In the genomic region with DNA sequence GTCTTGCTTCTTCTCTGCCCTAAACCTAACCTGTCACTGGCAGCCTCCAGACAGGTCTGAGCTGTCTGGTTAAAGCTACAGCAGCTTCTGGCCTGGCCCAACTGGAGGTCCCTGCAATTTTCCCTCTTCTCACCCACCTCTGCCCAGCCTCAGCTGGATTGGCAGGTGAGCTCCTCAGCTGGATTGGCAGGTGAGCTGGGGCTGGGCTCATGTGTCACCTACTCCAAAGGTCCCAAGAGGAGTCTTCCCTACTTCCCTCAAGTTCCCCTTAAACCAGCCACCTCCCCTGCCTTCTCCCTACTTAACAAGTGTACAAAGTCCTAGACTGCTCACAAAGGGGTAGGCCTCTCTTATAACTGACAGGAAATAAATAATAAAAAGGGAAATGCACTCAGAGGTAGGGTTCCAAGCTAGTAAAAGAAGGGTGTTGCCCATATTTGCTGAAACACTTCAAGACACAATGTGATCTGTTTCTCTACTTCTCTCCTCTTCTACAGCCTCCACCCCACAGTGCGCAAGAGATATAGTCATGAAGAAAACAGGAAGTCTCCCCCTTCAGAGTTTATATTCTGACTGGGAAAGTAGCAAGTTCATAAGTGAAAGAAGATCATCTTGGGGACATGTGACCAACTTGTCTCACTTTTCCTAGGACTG, we compare ENCODE assay signal across 1 cellular context.
TF ChIP-seq lines count a peak whose summit lies in the region.

A gene with protein sequence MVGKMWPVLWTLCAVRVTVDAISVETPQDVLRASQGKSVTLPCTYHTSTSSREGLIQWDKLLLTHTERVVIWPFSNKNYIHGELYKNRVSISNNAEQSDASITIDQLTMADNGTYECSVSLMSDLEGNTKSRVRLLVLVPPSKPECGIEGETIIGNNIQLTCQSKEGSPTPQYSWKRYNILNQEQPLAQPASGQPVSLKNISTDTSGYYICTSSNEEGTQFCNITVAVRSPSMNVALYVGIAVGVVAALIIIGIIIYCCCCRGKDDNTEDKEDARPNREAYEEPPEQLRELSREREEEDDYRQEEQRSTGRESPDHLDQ (minus strand): TSS at position 89 of the 654 bp plus-strand sequence. CDS start 90 bp downstream, outside the sequence.

TF ChIP-seq in HepG2, 621 proteins besides CTCF, POLR2A, EP300 and RAD21 (continued from another document):
- TF ChIP-seq ERF (CRISPR knock-in tag; IDR thresholded peaks at IDR 0.05) = no peak
- TF ChIP-seq, protein P1, sequence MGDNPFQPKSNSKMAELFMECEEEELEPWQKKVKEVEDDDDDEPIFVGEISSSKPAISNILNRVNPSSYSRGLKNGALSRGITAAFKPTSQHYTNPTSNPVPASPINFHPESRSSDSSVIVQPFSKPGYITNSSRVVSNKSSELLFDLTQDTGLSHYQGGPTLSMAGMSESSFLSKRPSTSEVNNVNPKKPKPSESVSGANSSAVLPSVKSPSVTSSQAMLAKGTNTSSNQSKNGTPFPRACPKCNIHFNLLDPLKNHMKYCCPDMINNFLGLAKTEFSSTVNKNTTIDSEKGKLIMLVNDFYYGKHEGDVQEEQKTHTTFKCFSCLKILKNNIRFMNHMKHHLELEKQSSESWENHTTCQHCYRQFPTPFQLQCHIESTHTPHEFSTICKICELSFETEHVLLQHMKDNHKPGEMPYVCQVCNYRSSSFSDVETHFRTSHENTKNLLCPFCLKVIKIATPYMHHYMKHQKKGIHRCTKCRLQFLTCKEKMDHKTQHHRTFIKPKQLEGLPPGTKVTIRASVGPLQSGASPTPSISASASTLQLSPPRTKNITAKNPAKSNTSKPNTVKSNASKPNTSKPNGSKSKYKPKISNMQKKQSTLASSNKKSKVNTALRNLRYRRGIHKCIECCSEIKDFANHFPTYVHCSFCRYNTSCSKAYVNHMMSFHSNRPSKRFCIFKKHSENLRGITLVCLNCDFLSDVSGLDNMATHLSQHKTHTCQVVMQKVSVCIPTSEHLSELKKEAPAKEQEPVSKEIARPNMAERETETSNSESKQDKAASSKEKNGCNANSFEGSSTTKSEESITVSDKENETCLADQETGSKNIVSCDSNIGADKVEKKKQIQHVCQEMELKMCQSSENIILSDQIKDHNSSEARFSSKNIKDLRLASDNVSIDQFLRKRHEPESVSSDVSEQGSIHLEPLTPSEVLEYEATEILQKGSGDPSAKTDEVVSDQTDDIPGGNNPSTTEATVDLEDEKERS (CRISPR knock-in tag; IDR thresholded peaks at IDR 0.05) = no peak
- no peak for TF ChIP-seq RARA (CRISPR knock-in tag; IDR thresholded peaks at IDR 0.05)
- no peak for TF ChIP-seq CCAR2 (optimal IDR thresholded peaks at IDR 0.05; ENCODE audit: low read depth, low read length)
- no peak for TF ChIP-seq ZNF574 (CRISPR knock-in tag; IDR thresholded peaks at IDR 0.05)
- TF ChIP-seq, protein P2, sequence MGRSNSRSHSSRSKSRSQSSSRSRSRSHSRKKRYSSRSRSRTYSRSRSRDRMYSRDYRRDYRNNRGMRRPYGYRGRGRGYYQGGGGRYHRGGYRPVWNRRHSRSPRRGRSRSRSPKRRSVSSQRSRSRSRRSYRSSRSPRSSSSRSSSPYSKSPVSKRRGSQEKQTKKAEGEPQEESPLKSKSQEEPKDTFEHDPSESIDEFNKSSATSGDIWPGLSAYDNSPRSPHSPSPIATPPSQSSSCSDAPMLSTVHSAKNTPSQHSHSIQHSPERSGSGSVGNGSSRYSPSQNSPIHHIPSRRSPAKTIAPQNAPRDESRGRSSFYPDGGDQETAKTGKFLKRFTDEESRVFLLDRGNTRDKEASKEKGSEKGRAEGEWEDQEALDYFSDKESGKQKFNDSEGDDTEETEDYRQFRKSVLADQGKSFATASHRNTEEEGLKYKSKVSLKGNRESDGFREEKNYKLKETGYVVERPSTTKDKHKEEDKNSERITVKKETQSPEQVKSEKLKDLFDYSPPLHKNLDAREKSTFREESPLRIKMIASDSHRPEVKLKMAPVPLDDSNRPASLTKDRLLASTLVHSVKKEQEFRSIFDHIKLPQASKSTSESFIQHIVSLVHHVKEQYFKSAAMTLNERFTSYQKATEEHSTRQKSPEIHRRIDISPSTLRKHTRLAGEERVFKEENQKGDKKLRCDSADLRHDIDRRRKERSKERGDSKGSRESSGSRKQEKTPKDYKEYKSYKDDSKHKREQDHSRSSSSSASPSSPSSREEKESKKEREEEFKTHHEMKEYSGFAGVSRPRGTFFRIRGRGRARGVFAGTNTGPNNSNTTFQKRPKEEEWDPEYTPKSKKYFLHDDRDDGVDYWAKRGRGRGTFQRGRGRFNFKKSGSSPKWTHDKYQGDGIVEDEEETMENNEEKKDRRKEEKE (IDR thresholded peaks at IDR 0.05) = no peak
